In genomic region chr7:70727861-70728260, GRCh38 we compare ENCODE assay signal across 21 cellular contexts.
DNase-seq lines count a peak whose midpoint lies in the region; ATAC-seq, FAIRE-seq and TF ChIP-seq lines count a peak whose summit lies in the region.
"Had no signal": no experiment of that assay in that cellular context is flagged by ENCODE, and none has a peak within 500 bp of the region (broad histone marks: within the 10 kb centered on the region; RNA-seq: fewer than 3 reads in every experiment).

No MANE protein-coding gene starts in this region.

- in situ Hi-C loops in GM12878 (cut with MboI) = loop anchor here (5.0 kb wide), 1 partner anchor 34 kb away; no protein-coding TSS in a partner anchor

- H3K27me3 ChIP-seq in BLaER1 (no peaks in the 10 kb centered on the region), HUES64 (ENCODE audit: insufficient read depth, low read length) (no peaks in the 10 kb centered on the region), GM12878 (replicated peaks in 1 of 2; ENCODE audit: control insufficient read depth in 2 of 2, insufficient read depth in 2 of 2, low read length in 1 of 2) (no peaks in the 10 kb centered on the region)
- no peaks in the 10 kb centered on the region for H3K27me3 ChIP-seq in CD8-positive, alpha-beta memory T cell (ENCODE audit: insufficient read depth, low read length, poor library complexity, severe bottlenecking)

- SMC1A ChIA-PET in GM12878 (lab: Charles Lee; ENCODE audit: uncharacterized antibody, unreplicated experiment) = interaction anchor here (1.3 to 1.8 kb wide), 4 partner anchors 30 to 47 kb away, joined by 3 to 15 read pairs (median 8); no protein-coding TSS in a partner anchor

- no peak for TF ChIP-seq POLR2A in GM12878 (IDR thresholded peaks at IDR 0.05; ENCODE audit: low read depth, low read length)

- no peak for DNase-seq in GM12878 (ENCODE audit: low read depth, low spot score)
- DNase-seq in immature natural killer cell = no peak
- no peak for DNase-seq in SIG-M5 treated with dmso at 0.1 percent for 504 hours (lab: John Stamatoyannopoulos, UW; ENCODE audit: unreplicated experiment)
- no peak for DNase-seq in inferior parietal cortex (ENCODE audit: extremely low spot score)
- DNase-seq in CD8-positive, alpha-beta memory T cell = no peak
- DNase-seq in DMS79 (lab: John Stamatoyannopoulos, UW) = no peak
- DNase-seq: Caco-2; CD4-positive, CD25-positive, alpha-beta regulatory T cell; DMS153; GF-D8; H7; NCI-H1436 treated with DMSO at 0.1 percent for 48 hours; NCI-H2029 treated with DMSO at 0.1 percent for 48 hours; NCI-H446 treated with DMSO at 0.1 percent for 48 hours had no signal

- no TSS peak for BruUV-seq in GM12878 (replicated peaks; lab: Mats Ljungman, UMichigan)

- ATAC-seq in GM12878 = no peak
- ATAC-seq: Right ventricle myocardium inferior had no signal

- RAD21 ChIA-PET in GM12878 (lab: Charles Lee; ENCODE audit: unreplicated experiment) = interaction anchor here (1.6 to 2.9 kb wide), 4 partner anchors 27 to 46 kb away, joined by 4 to 15 read pairs (median 8); no protein-coding TSS in a partner anchor

- no peak for TF ChIP-seq CTCF in GM12878 (IDR thresholded peaks at IDR 0.05 in 2 of 3, conservative IDR thresholded peaks at IDR 0.05 in 1 of 3; ENCODE audit: control insufficient read depth in 2 of 3, extremely low read depth in 1 of 3, insufficient read depth in 1 of 3, low read depth in 3 of 3, low read length in 3 of 3)

- peaks cover 0 to 3% (median 0%) of the 10 kb centered on the region in 3 donors for H3K27me3 Mint-ChIP-seq in immature natural killer cell (ENCODE audit: low read depth in 3 of 3)
- H3K27me3 Mint-ChIP-seq in CD8-positive, alpha-beta memory T cell = peaks cover 0 to 2% of the 10 kb centered on the region in 2 donors
- H3K27me3 Mint-ChIP-seq: B cell; CD4-positive, CD25-positive, alpha-beta regulatory T cell had no signal

- peaks cover 0 to 6% (median 0%) of the 10 kb centered on the region in 3 donors for H3K36me3 Mint-ChIP-seq in immature natural killer cell
- peaks cover 1 to 16% (median 9%) of the 10 kb centered on the region in 3 donors for H3K36me3 Mint-ChIP-seq in CD8-positive, alpha-beta memory T cell
- H3K36me3 Mint-ChIP-seq: CD4-positive, CD25-positive, alpha-beta regulatory T cell had no signal

- H3K9ac ChIP-seq in BLaER1 = no peak overlapping the region
- no peak overlapping the region for H3K9ac ChIP-seq in HUES64 (ENCODE audit: low read depth, low read length)
- H3K9ac ChIP-seq in GM12878 (ENCODE audit: control insufficient read depth, insufficient read depth, low read length) = peak overlapping the region; percentile 46
- H3K9ac ChIP-seq: KMS-11 had no signal

- H3K27ac ChIP-seq in BLaER1 = no peak overlapping the region
- peak overlapping the region; percentile 80 for H3K27ac ChIP-seq in HUES64 (ENCODE audit: low read depth, low read length)
- H3K27ac ChIP-seq in GM12878 (ENCODE audit: control insufficient read depth, insufficient read depth) = peak overlapping the region; percentile 89
- no peak overlapping the region for H3K27ac ChIP-seq in CD8-positive, alpha-beta memory T cell (ENCODE audit: low read depth, low read length)
- H3K27ac ChIP-seq: KMS-11 had no signal

- TF ChIP-seq EP300 in GM12878 (IDR thresholded peaks at IDR 0.05; ENCODE audit: borderline replicate concordance in 1 of 2, control insufficient read depth in 1 of 2, low read depth in 2 of 2, low read length in 2 of 2) = no peak

- peaks cover 85% of the 10 kb centered on the region for H3K36me3 ChIP-seq in BLaER1
- peaks cover 6% of the 10 kb centered on the region for H3K36me3 ChIP-seq in HUES64 (ENCODE audit: insufficient read depth, low read length)
- H3K36me3 ChIP-seq in GM12878 (ENCODE audit: control insufficient read depth in 2 of 2, insufficient read depth in 2 of 2, low read length in 1 of 2) = no peaks in the 10 kb centered on the region; a peak in 3 of 4 replicates
- H3K36me3 ChIP-seq in CD8-positive, alpha-beta memory T cell (ENCODE audit: insufficient read depth, low read length) = no peaks in the 10 kb centered on the region

- H3K4me1 ChIP-seq in BLaER1 (peaks cover 52% of the 10 kb centered on the region), HUES64 (ENCODE audit: insufficient read depth, low read length) (peaks cover 54% of the 10 kb centered on the region), GM12878 (ENCODE audit: control insufficient read depth, insufficient read depth, low read length) (peaks cover 42% of the 10 kb centered on the region)
- H3K4me1 ChIP-seq in CD8-positive, alpha-beta memory T cell (ENCODE audit: insufficient read depth, low read length) = no peaks in the 10 kb centered on the region

- CTCF ChIA-PET in GM12878 (lab: Yijun Ruan, JAX) = interaction anchor here (1.5 kb wide), 1 partner anchor 11 kb away, joined by 4 read pairs; no protein-coding TSS in a partner anchor
- CTCF ChIA-PET in CD8-positive, alpha-beta memory T cell (lab: Charles Lee) = no interaction called here

- peaks cover 68% of the 10 kb centered on the region for H3K79me2 ChIP-seq in GM12878 (ENCODE audit: control insufficient read depth, insufficient read depth, low read length)

- H3K4me1 Mint-ChIP-seq in immature natural killer cell = peaks cover 83 to 89% of the 10 kb centered on the region in 2 donors
- H3K4me1 Mint-ChIP-seq in CD8-positive, alpha-beta memory T cell = peaks cover 34 to 69% (median 67%) of the 10 kb centered on the region in 3 donors
- H3K4me1 Mint-ChIP-seq: CD4-positive, CD25-positive, alpha-beta regulatory T cell had no signal

- H3K4me2 ChIP-seq in BLaER1 = 0 out of 2 replicates have a peak overlapping the region, but pooled peaks have one; percentile 28
- 0 out of 2 replicates have a peak overlapping the region, but pooled peaks have one; percentile 89 for H3K4me2 ChIP-seq in GM12878 (ENCODE audit: control insufficient read depth, insufficient read depth)
- H3K4me2 ChIP-seq: KMS-11 had no signal

- H3K9me3 ChIP-seq in BLaER1 (peaks cover 22% of the 10 kb centered on the region), HUES64 (ENCODE audit: insufficient read depth, low read depth, low read length) (no peaks in the 10 kb centered on the region), GM12878 (replicated peaks; ENCODE audit: control insufficient read depth, insufficient read depth, low read length) (peaks cover 7% of the 10 kb centered on the region; the same call in 2 of the 3 replicates)
- H3K9me3 ChIP-seq in CD8-positive, alpha-beta memory T cell (ENCODE audit: low read length) = no peaks in the 10 kb centered on the region
- H3K9me3 ChIP-seq: Caco-2 had no signal

- TF ChIP-seq RAD21 in GM12878 (IDR thresholded peaks at IDR 0.05; ENCODE audit: insufficient read depth, low read depth, low read length) = no peak

- intact Hi-C loops in GM12878 (cut with micrococcal nuclease; ENCODE audit: unreplicated experiment) = loop anchor here (1.0 to 2.0 kb wide), 3 partner anchors 17 to 48 kb away; no protein-coding TSS in a partner anchor

- 97% methylated on average over 2 of the region's 2 CpGs for WGBS in HUES64
- 97% methylated on average over 2 of the region's 2 CpGs for WGBS in GM12878 (ENCODE audit: insufficient coverage, insufficient replicate concordance, low lambda C conversion rate, missing lambda C conversion rate)

- H3K9me3 Mint-ChIP-seq in immature natural killer cell = no peaks in the 10 kb centered on the region
- H3K9me3 Mint-ChIP-seq in CD8-positive, alpha-beta memory T cell = peaks cover 0 to 2% (median 0%) of the 10 kb centered on the region in 5 donors

- H2AFZ ChIP-seq in GM12878 (ENCODE audit: control insufficient read depth, low read depth, low read length) = no peak overlapping the region

- peak overlapping the region in 4 of 6 donors; percentile 1 to 69 (median 39) for H3K27ac Mint-ChIP-seq in immature natural killer cell
- H3K27ac Mint-ChIP-seq in CD8-positive, alpha-beta memory T cell = peak overlapping the region in 1 of 8 donors; percentile 69
- H3K27ac Mint-ChIP-seq: B cell; CD4-positive, CD25-positive, alpha-beta regulatory T cell had no signal

- H4K20me1 ChIP-seq in BLaER1 (peaks cover 100% of the 10 kb centered on the region), GM12878 (ENCODE audit: control insufficient read depth, insufficient read depth) (no peaks in the 10 kb centered on the region)

- H3K4me3 Mint-ChIP-seq in immature natural killer cell = no peak overlapping the region
- H3K4me3 Mint-ChIP-seq in CD8-positive, alpha-beta memory T cell = no peak overlapping the region
- H3K4me3 Mint-ChIP-seq: B cell; CD4-positive, CD25-positive, alpha-beta regulatory T cell had no signal

- FAIRE-seq in GM12878 (lab: Jason Lieb, UNC) = no peak
- FAIRE-seq: GM12891, RCC 7860 had no signal

- POLR2A ChIA-PET in GM12878 (lab: Charles Lee) = no interaction called here
- POLR2A ChIA-PET in CD8-positive, alpha-beta memory T cell (lab: Charles Lee) = no interaction called here

- H3K4me3 ChIP-seq in BLaER1 (no peak overlapping the region), HUES64 (ENCODE audit: low read length) (no peak overlapping the region), GM12878 (0 out of 2 replicates have a peak overlapping the region, but pooled peaks have one; percentile 4)
- no peak overlapping the region for H3K4me3 ChIP-seq in CD8-positive, alpha-beta memory T cell (ENCODE audit: low read length)

TF ChIP-seq in GM12878, 131 proteins besides CTCF, POLR2A, EP300 and RAD21 (continues in another document):
- TF ChIP-seq ZSCAN29 (IDR thresholded peaks at IDR 0.05) (no peak), SIX5 (IDR thresholded peaks at IDR 0.05; ENCODE audit: low read depth, low read length, severe bottlenecking) (no peak), ZNF274 (IDR thresholded peaks at IDR 0.05; ENCODE audit: insufficient read depth, insufficient read length) (no peak), MTA2 (IDR thresholded peaks at IDR 0.05; ENCODE audit: low read depth) (no peak), NR2F1 (conservative IDR thresholded peaks at IDR 0.05) (no peak)

Comparison
In these comparisons a context has a peak if more than half of its experiments do, and no peak if none do; other contexts are left out.
1. H3K27ac ChIP-seq: peak in HUES64 (single experiment) and GM12878 (single experiment); none in BLaER1 (single experiment) and CD8-positive, alpha-beta memory T cell (single experiment).